1 cellular context compared by ENCODE assay signal in the genomic region with DNA sequence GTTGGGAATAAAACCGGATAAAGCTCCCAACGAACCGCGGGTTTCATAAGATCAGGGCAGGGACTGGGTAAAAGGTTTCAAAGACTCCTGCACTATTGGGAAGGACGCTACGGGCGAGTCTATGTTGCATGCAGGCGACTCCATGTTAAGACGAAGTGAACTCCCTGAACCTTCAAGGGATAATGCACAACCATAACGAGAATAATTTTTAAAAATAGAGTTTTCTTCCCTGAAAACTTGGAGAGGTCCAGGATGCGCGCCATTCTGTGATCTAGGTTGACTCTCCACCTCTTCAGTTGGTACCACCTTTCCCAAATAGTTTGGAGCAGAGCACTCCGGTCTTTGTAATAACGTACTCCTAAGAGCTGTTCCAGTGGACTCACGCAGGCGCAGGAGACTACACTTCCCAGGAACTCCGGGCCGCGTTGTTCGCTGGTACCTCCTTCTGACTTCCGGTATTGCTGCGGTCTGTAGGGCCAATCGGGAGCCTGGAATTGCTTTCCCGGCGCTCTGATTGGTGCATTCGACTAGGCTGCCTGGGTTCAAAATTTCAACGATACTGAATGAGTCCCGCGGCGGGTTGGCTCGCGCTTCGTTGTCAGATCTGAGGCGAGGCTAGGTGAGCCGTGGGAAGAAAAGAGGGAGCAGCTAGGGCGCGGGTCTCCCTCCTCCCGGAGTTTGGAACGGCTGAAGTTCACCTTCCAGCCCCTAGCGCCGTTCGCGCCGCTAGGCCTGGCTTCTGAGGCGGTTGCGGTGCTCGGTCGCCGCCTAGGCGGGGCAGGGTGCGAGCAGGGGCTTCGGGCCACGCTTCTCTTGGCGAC.
TF ChIP-seq lines count a peak whose summit lies in the region.

TSS of gene TPX2 (plus strand) at position 562 of the 821 bp plus-strand sequence. CDS start 18,187 bp downstream, outside the sequence.

TF ChIP-seq in K562, 482 proteins besides CTCF, POLR2A, EP300 and RAD21 (continued from another document and continues in another):
- TF ChIP-seq, protein P1, sequence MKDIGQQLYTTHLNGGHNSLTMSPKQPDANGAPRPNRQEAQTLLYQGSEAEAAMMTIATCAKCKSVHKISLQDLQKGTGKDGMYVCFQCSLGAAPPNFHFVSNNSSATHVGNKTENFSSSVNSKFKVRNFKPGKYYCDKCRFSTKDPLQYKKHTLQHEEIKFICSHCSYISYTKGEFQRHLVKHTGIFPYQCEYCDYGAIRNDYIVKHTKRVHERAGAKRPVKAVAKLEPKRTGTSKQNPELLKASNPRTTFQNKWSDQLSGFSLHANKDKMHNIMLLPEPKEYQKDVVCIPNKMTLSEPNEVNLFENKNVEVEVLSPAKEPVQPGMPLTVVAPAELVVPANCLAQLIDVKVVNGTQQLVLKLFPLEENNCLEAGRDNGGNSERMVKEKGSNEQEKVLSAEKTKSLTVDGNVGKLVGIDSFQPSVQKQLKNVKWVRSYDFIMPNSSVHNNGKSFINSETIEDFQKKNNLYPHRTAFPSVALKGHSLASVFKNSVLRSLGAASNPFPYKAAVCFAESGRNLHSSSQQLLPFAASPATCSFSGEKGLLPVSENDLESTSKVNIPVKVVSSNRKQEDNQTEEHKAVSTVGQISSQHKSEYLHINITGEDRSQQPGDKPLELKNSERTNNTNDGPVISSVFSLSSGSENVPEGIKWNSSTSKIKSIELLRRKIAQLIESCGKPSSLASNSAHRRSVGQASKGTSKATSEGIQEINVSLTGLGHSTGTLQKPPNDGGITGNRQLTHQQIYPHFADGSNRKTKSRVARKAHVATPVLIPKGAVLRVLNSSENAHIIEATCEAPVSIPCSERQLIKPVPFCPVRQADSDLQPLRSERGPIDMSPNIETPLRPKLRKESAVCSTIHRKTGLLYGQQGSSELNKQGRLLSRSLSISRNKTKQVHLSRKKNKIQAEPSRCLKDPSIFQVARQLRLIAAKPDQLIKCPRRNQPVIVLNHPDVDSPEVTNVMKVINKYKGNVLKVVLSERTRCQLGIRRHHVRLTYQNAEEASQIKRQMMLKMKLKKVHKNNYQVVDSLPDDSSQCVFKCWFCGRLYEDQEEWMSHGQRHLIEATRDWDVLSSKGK (CRISPR knock-in tag; IDR thresholded peaks at IDR 0.05), result 0 out of 2 replicates have a peak, but pooled peaks have one; percentile 2
- TF ChIP-seq ZNF444 (CRISPR knock-in tag; IDR thresholded peaks at IDR 0.05), result no peak
- no peak for TF ChIP-seq ZNF212 (CRISPR knock-in tag; IDR thresholded peaks at IDR 0.05)
- no peak for TF ChIP-seq PCBP2 (IDR thresholded peaks at IDR 0.05; ENCODE audit: low read depth, low read length, poor library complexity, severe bottlenecking)
- peak; percentile 99 for TF ChIP-seq PRDM10 (IDR thresholded peaks at IDR 0.05; ENCODE audit: partially characterized antibody)
- TF ChIP-seq MCM3 (IDR thresholded peaks at IDR 0.05), result no peak
- TF ChIP-seq, protein P2, sequence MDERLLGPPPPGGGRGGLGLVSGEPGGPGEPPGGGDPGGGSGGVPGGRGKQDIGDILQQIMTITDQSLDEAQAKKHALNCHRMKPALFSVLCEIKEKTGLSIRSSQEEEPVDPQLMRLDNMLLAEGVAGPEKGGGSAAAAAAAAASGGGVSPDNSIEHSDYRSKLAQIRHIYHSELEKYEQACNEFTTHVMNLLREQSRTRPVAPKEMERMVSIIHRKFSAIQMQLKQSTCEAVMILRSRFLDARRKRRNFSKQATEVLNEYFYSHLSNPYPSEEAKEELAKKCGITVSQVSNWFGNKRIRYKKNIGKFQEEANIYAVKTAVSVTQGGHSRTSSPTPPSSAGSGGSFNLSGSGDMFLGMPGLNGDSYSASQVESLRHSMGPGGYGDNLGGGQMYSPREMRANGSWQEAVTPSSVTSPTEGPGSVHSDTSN (CRISPR knock-in tag; IDR thresholded peaks at IDR 0.05; ENCODE audit: low read depth), result no peak
- TF ChIP-seq, protein P2 (tag; conservative IDR thresholded peaks at IDR 0.05; ENCODE audit: low read depth), result no peak
- no peak for TF ChIP-seq CREBBP (IDR thresholded peaks at IDR 0.05; ENCODE audit: low read depth, low read length)
- peak; percentile 78 for TF ChIP-seq CHD2 (IDR thresholded peaks at IDR 0.05; ENCODE audit: low read depth, low read length)
- no peak for TF ChIP-seq ARID3A (IDR thresholded peaks at IDR 0.05; ENCODE audit: borderline replicate concordance, low read depth, low read length)
- TF ChIP-seq XRCC4 (IDR thresholded peaks at IDR 0.05; ENCODE audit: extremely low read depth, insufficient read depth, insufficient read length), result no peak
- TF ChIP-seq SMAD3 (CRISPR knock-in tag; conservative IDR thresholded peaks at IDR 0.05), result no peak
- TF ChIP-seq TBL1XR1 (IDR thresholded peaks at IDR 0.05; ENCODE audit: low read length in 2 of 2), result no peak
- no peak for TF ChIP-seq ZNF780A (CRISPR knock-in tag; IDR thresholded peaks at IDR 0.05)
- TF ChIP-seq ZKSCAN3 (CRISPR knock-in tag; IDR thresholded peaks at IDR 0.05), result no peak
- TF ChIP-seq HMGXB4 (CRISPR knock-in tag; IDR thresholded peaks at IDR 0.05), result peak; percentile 87
- TF ChIP-seq HMBOX1 (IDR thresholded peaks at IDR 0.05), result no peak
- peak; percentile 90 for TF ChIP-seq RBBP5 (IDR thresholded peaks at IDR 0.05; ENCODE audit: borderline replicate concordance, insufficient read depth, low read length, poor library complexity, severe bottlenecking)
- TF ChIP-seq ZNF174 (CRISPR knock-in tag; IDR thresholded peaks at IDR 0.05), result no peak
- TF ChIP-seq, protein P3, sequence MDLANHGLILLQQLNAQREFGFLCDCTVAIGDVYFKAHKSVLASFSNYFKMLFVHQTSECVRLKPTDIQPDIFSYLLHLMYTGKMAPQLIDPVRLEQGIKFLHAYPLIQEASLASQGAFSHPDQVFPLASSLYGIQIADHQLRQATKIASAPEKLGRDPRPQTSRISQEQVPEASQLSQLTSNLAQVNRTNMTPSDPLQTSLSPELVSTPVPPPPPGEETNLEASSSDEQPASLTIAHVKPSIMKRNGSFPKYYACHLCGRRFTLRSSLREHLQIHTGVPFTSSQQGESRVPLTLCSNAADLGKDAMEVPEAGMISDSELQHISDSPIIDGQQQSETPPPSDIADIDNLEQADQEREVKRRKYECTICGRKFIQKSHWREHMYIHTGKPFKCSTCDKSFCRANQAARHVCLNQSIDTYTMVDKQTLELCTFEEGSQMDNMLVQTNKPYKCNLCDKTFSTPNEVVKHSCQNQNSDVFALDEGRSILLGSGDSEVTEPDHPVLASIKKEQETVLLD (IDR thresholded peaks at IDR 0.05), result peak; percentile 88
- TF ChIP-seq RFX5 (IDR thresholded peaks at IDR 0.05; ENCODE audit: low read depth, low read length), result no peak
- no peak for TF ChIP-seq ZNF347 (CRISPR knock-in tag; IDR thresholded peaks at IDR 0.05; ENCODE audit: low read depth)
- no peak for TF ChIP-seq NCOA1 (IDR thresholded peaks at IDR 0.05; ENCODE audit: low read depth)
- TF ChIP-seq BDP1 (IDR thresholded peaks at IDR 0.05; ENCODE audit: insufficient read depth, insufficient read length), result no peak
- TF ChIP-seq HOMEZ (CRISPR knock-in tag; IDR thresholded peaks at IDR 0.05), result no peak
- no peak for TF ChIP-seq ZNF23 (CRISPR knock-in tag; IDR thresholded peaks at IDR 0.05)
- TF ChIP-seq, protein P4, sequence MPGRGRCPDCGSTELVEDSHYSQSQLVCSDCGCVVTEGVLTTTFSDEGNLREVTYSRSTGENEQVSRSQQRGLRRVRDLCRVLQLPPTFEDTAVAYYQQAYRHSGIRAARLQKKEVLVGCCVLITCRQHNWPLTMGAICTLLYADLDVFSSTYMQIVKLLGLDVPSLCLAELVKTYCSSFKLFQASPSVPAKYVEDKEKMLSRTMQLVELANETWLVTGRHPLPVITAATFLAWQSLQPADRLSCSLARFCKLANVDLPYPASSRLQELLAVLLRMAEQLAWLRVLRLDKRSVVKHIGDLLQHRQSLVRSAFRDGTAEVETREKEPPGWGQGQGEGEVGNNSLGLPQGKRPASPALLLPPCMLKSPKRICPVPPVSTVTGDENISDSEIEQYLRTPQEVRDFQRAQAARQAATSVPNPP (IDR thresholded peaks at IDR 0.05; ENCODE audit: borderline replicate concordance, insufficient read depth, insufficient read length), result no peak
- TF ChIP-seq THRAP3 (IDR thresholded peaks at IDR 0.05; ENCODE audit: borderline replicate concordance), result no peak
- TF ChIP-seq, protein P5, sequence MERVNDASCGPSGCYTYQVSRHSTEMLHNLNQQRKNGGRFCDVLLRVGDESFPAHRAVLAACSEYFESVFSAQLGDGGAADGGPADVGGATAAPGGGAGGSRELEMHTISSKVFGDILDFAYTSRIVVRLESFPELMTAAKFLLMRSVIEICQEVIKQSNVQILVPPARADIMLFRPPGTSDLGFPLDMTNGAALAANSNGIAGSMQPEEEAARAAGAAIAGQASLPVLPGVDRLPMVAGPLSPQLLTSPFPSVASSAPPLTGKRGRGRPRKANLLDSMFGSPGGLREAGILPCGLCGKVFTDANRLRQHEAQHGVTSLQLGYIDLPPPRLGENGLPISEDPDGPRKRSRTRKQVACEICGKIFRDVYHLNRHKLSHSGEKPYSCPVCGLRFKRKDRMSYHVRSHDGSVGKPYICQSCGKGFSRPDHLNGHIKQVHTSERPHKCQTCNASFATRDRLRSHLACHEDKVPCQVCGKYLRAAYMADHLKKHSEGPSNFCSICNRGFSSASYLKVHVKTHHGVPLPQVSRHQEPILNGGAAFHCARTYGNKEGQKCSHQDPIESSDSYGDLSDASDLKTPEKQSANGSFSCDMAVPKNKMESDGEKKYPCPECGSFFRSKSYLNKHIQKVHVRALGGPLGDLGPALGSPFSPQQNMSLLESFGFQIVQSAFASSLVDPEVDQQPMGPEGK (CRISPR knock-in tag; IDR thresholded peaks at IDR 0.05; ENCODE audit: borderline replicate concordance), result no peak
